ENCODE assay signal across 8 cellular contexts in the genomic region with DNA sequence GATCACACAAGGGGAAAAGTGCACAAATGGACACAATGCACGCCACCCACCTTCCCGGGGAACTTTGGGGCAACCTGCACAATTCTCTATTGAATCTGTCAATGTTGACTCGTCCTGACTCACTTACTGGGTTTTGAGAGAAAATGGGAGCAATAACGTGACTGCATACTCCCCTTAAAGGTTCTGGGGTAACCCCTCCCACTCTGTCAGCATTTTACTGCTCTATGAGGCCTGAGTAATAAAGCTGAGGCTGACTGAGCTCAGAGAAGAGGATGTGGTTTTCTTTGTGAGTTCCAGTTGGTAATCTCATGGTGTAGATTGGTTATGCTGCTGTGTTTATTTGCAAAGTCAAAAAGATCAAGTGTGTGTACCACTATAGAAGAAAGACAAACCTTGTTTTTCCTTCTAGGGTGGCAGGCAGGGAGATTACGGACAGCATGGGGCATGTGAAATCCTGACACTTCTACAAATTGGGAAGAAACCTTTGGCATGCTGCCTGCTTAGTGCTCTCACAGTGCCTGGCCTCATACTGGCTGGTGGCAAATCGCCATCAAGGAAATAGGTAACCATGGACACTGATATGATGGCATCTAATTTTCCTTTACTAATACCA. TPM values are rescaled to one million over a fixed set of nuclear protein-coding genes. Genes with fewer than 3 reads are reported as not detected.
DNase-seq lines count a peak whose midpoint lies in the region; ATAC-seq and TF ChIP-seq lines count a peak whose summit lies in the region.

No MANE protein-coding gene starts in this region.

- peaks cover 23% of the 10 kb centered on the region for H3K36me3 Mint-ChIP-seq in CD4-positive, CD25-positive, alpha-beta regulatory T cell
- H3K36me3 Mint-ChIP-seq in naive thymus-derived CD8-positive, alpha-beta T cell, result peaks cover 0 to 32% (median 17%) of the 10 kb centered on the region in 3 donors
- H3K36me3 Mint-ChIP-seq in glutamatergic neuron (ENCODE audit: unreplicated experiment), result no peaks in the 10 kb centered on the region

- DNase-seq in CD4-positive, CD25-positive, alpha-beta regulatory T cell, result peak; percentile 44 to 96 (median 86)
- DNase-seq in SW 1271 (lab: John Stamatoyannopoulos, UW) (peak; percentile 13 to 56), amniotic stem cell (lab: John Stamatoyannopoulos, UW) (peak; percentile 64), glutamatergic neuron (no peak), iPS-NIHi7 (ENCODE audit: extremely low spot score) (no peak)
- DNase-seq in naive thymus-derived CD8-positive, alpha-beta T cell, result peak in 9 of 10 donors; percentile 32 to 84 (median 68)

- H3K27me3 Mint-ChIP-seq in CD4-positive, CD25-positive, alpha-beta regulatory T cell, result no peaks in the 10 kb centered on the region
- H3K27me3 Mint-ChIP-seq in naive thymus-derived CD8-positive, alpha-beta T cell, result no peaks in the 10 kb centered on the region
- peaks cover 1% of the 10 kb centered on the region for H3K27me3 Mint-ChIP-seq in glutamatergic neuron (ENCODE audit: unreplicated experiment)

- ATAC-seq in CD4-positive, CD25-positive, alpha-beta regulatory T cell (ENCODE audit: low read depth in 2 of 2), result peak; percentile 99 to 100
- ATAC-seq in GM19438 (IDR thresholded peaks at IDR 0.05; ENCODE audit: low read depth, unreplicated experiment), result peak; percentile 95
- ATAC-seq in HG03442 (IDR thresholded peaks at IDR 0.05; ENCODE audit: unreplicated experiment), result peak; percentile 97
- peak; percentile 95 to 96 for ATAC-seq in naive thymus-derived CD8-positive, alpha-beta T cell

- H3K4me3 ChIP-seq in CD4-positive, CD25-positive, alpha-beta regulatory T cell (ENCODE audit: low read depth, low read length), result peak overlapping the region; percentile 80

- peaks cover 63% of the 10 kb centered on the region for H3K4me1 ChIP-seq in CD4-positive, CD25-positive, alpha-beta regulatory T cell (ENCODE audit: control insufficient read depth, insufficient read depth, low read length, poor library complexity, severe bottlenecking)

- POLR2A ChIA-PET in naive thymus-derived CD8-positive, alpha-beta T cell (lab: Charles Lee), result interaction anchor here (0.7 to 6.3 kb wide), 11 partner anchors 11 to 377 kb away, joined by 3 to 60 read pairs (median 5); a partner anchor contains a TSS

- H3K27ac Mint-ChIP-seq in CD4-positive, CD25-positive, alpha-beta regulatory T cell, result peak overlapping the region; percentile 92 to 98 (median 94)
- peak overlapping the region; percentile 10 to 89 (median 84) for H3K27ac Mint-ChIP-seq in naive thymus-derived CD8-positive, alpha-beta T cell
- no peak overlapping the region for H3K27ac Mint-ChIP-seq in glutamatergic neuron (ENCODE audit: unreplicated experiment)

- TF ChIP-seq CTCF in glutamatergic neuron (IDR thresholded peaks at IDR 0.05; ENCODE audit: partially characterized antibody, unreplicated experiment), result no peak

- H3K9me3 Mint-ChIP-seq in CD4-positive, CD25-positive, alpha-beta regulatory T cell, result no peaks in the 10 kb centered on the region
- H3K9me3 Mint-ChIP-seq in naive thymus-derived CD8-positive, alpha-beta T cell, result no peaks in the 10 kb centered on the region
- H3K9me3 Mint-ChIP-seq in glutamatergic neuron (ENCODE audit: unreplicated experiment), result no peaks in the 10 kb centered on the region

- no peaks in the 10 kb centered on the region for H3K27me3 ChIP-seq in CD4-positive, CD25-positive, alpha-beta regulatory T cell (ENCODE audit: control insufficient read depth, insufficient read depth, low read length)

- peaks cover 23% of the 10 kb centered on the region for H3K36me3 ChIP-seq in CD4-positive, CD25-positive, alpha-beta regulatory T cell (ENCODE audit: control insufficient read depth, insufficient read depth, low read length)

- H3K4me1 Mint-ChIP-seq in CD4-positive, CD25-positive, alpha-beta regulatory T cell, result peaks cover 27 to 84% (median 65%) of the 10 kb centered on the region in 4 donors
- peaks cover 41 to 77% (median 74%) of the 10 kb centered on the region in 4 donors for H3K4me1 Mint-ChIP-seq in naive thymus-derived CD8-positive, alpha-beta T cell
- no peaks in the 10 kb centered on the region for H3K4me1 Mint-ChIP-seq in glutamatergic neuron (ENCODE audit: low read depth, unreplicated experiment)

- no peaks in the 10 kb centered on the region for H3K9me3 ChIP-seq in CD4-positive, CD25-positive, alpha-beta regulatory T cell (ENCODE audit: control insufficient read depth in 2 of 2, low read length in 2 of 2)

- peak overlapping the region; percentile 85 for H3K27ac ChIP-seq in CD4-positive, CD25-positive, alpha-beta regulatory T cell (ENCODE audit: insufficient read depth, low read length, poor library complexity, severe bottlenecking)

- H3K4me3 Mint-ChIP-seq in CD4-positive, CD25-positive, alpha-beta regulatory T cell, result peak overlapping the region; percentile 19 to 84 (median 62)
- H3K4me3 Mint-ChIP-seq in naive thymus-derived CD8-positive, alpha-beta T cell, result peak overlapping the region; percentile 49 to 87 (median 64)
- no peak overlapping the region for H3K4me3 Mint-ChIP-seq in glutamatergic neuron (ENCODE audit: unreplicated experiment)

RNA-seq across cellular contexts. Expression of a gene that starts 16.1 kb away (rescaled TPM):
- total RNA-seq in CD4-positive, CD25-positive, alpha-beta regulatory T cell, result not detected
- polyA plus RNA-seq in CD4-positive, CD25-positive, alpha-beta regulatory T cell, result under 1 TPM in 1 of 4 donors, not detected in 3; 0.34 TPM
- 1 to 10 TPM in 1 of 2 experiments, under 1 TPM in 1; 0.81 to 1.3 TPM for total RNA-seq in naive thymus-derived CD8-positive, alpha-beta T cell
- polyA plus RNA-seq in naive thymus-derived CD8-positive, alpha-beta T cell, result under 1 TPM; 0.17 to 0.29 (median 0.19) TPM
- not detected for total RNA-seq in glutamatergic neuron (ENCODE audit: unreplicated experiment)

RNA-seq across cellular contexts. Expression of a gene that starts 23.9 kb away (rescaled TPM):
- not detected for total RNA-seq in CD4-positive, CD25-positive, alpha-beta regulatory T cell
- not detected for polyA plus RNA-seq in CD4-positive, CD25-positive, alpha-beta regulatory T cell
- not detected for total RNA-seq in naive thymus-derived CD8-positive, alpha-beta T cell
- not detected for polyA plus RNA-seq in naive thymus-derived CD8-positive, alpha-beta T cell
- not detected for total RNA-seq in glutamatergic neuron (ENCODE audit: unreplicated experiment)

RNA-seq across cellular contexts. Expression of a gene that starts 30.5 kb away (rescaled TPM):
- total RNA-seq in CD4-positive, CD25-positive, alpha-beta regulatory T cell, result not detected
- polyA plus RNA-seq in CD4-positive, CD25-positive, alpha-beta regulatory T cell, result not detected
- not detected for total RNA-seq in naive thymus-derived CD8-positive, alpha-beta T cell
- not detected for polyA plus RNA-seq in naive thymus-derived CD8-positive, alpha-beta T cell
- total RNA-seq in glutamatergic neuron (ENCODE audit: unreplicated experiment), result not detected

Comparison
In these comparisons a context has a peak if more than half of its experiments do, and no peak if none do; other contexts are left out.
1. DNase-seq: peak in CD4-positive, CD25-positive, alpha-beta regulatory T cell (3 of 3), SW 1271 (2 of 2), amniotic stem cell (single experiment) and naive thymus-derived CD8-positive, alpha-beta T cell (9 of 10); none in glutamatergic neuron (single experiment) and iPS-NIHi7 (single experiment).
2. Peak in every context shown above with its lines, with median percentiles within 50 percentile points of each other: ATAC-seq.